In the genomic region with DNA sequence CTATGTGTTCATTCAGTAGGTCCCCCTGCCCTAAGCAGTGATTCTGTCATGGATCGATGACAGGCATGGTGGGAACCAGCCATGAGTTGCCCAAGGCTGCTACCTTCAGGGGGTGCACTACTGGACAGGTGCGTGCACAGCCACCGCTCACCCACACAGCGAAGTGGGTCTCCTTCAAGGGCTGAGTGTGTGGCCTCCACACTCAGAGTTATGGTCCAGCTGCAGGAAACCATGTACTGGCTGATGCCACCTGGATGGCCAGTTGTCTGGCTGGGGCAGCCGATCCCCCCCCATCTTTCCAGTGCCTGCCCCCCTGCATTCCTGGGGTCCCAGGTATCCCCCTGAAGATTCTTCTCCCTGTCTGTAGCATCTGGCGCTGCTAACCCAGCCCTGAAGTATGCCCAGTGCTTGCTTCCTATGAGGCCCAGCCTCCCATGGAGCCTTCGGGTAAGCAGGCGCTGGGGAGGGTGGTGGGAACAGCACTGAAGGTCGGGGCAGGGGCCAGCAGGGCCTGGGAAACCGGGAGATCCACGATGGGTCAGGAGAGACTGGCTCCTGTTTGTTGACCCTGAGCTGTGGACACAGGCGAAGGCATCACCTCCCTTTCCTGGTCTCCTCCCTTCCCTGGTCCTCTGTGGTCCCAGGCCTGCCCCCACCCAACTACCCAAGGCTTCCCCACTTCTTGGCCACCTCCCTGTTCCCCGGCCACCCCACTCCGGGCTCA, we compare ENCODE assay signal across 33 cellular contexts.
"Had no signal": no experiment of that assay in that cellular context is flagged by ENCODE, and none has a peak within 500 bp of the region (broad histone marks: within the 10 kb centered on the region; RNA-seq: fewer than 3 reads in every experiment).

No MANE protein-coding gene starts in this region.

- H3K4me1 ChIP-seq: prostate gland, tibial artery had no signal

- H3K36me3 ChIP-seq: brain microvascular endothelial cell, esophagus squamous epithelium, left lung, pancreas, prostate gland, stomach, tibial artery had no signal

- H3K27ac ChIP-seq: brain microvascular endothelial cell, epithelial cell of prostate, esophagus squamous epithelium, left lung, pancreas, prostate gland, stomach, tibial artery had no signal

- DNase-seq: activated CD4-positive, alpha-beta memory T cell treated with anti-CD3 and anti-CD28 coated beads for 36 hours; activated CD4-positive, alpha-beta T cell treated with anti-CD3 and anti-CD28 coated beads, Interleukin-2, amount 10 ng/mL, durations not matched to agents 24 days and 14 days; activated CD4-positive, CD25-positive, alpha-beta regulatory T cell treated with anti-CD3 and anti-CD28 coated beads, Interleukin-2, amount 50 U/mL, for 72 hours; activated CD8-positive, alpha-beta memory T cell treated with anti-CD3 and anti-CD28 coated beads, Interleukin-2, amount 50 U/mL, for 48 hours; activated gamma-delta T cell; activated naive CD4-positive, alpha-beta T cell treated with anti-CD3 and anti-CD28 coated beads, Interleukin-2, amount 10 ng/mL, durations not matched to agents 7 days and 5 days; activated naive CD8-positive, alpha-beta T cell treated with anti-CD3 and anti-CD28 coated beads, Interleukin-2, amount 10 ng/mL, durations not matched to agents 7 days and 5 days; activated T-cell treated with anti-CD3 and anti-CD28 coated beads, Interleukin-2, amount 50 U/mL, for 24 hours; brain microvascular endothelial cell; central memory CD4-positive, alpha-beta T cell; effector CD8-positive, alpha-beta T cell; esophagus squamous epithelium; foreskin melanocyte; kidney glomerular epithelial cell; mesendoderm; natural killer cell; retina; stimulated activated CD4-positive, alpha-beta T cell treated with anti-CD3 and anti-CD28 coated beads, Interleukin-15, amount 100 ng/mL, for 24 hours; stimulated activated CD4-positive, alpha-beta T cell treated with anti-CD3 and anti-CD28 coated beads, Interleukin-2, amount 100 ng/mL, for 24 hours; stimulated activated naive B cell treated with anti-CD40 and anti-IgM and Interleukin-4, amounts not matched to agents 10 μg/mL and 1 μg/mL and 100 μg/mL, for 72 hours; stomach; SW 1271; T-helper 9 cell; tibial artery had no signal

- H3K4me3 Mint-ChIP-seq: activated CD4-positive, alpha-beta memory T cell treated with anti-CD3 and anti-CD28 coated beads for 36 hours; activated CD4-positive, alpha-beta T cell treated with anti-CD3 and anti-CD28 coated beads, Interleukin-2, amount 10 ng/mL, durations not matched to agents 24 days and 14 days; activated naive CD4-positive, alpha-beta T cell treated with anti-CD3 and anti-CD28 coated beads, Interleukin-2, amount 10 ng/mL, durations not matched to agents 7 days and 5 days; activated naive CD8-positive, alpha-beta T cell treated with anti-CD3 and anti-CD28 coated beads, Interleukin-2, amount 10 ng/mL, durations not matched to agents 7 days and 5 days; activated T-cell treated with anti-CD3 and anti-CD28 coated beads, Interleukin-2, amount 50 U/mL, for 24 hours; natural killer cell; stimulated activated naive B cell treated with anti-CD40 and anti-IgM and Interleukin-4, amounts not matched to agents 10 μg/mL and 1 μg/mL and 100 μg/mL, for 72 hours; T-helper 1 cell treated with Interleukin-12 subunit alpha and Interleukin-12 subunit beta and Interleukin-4 antibody, amounts not matched to agents 30 μg/mL and 1 μg/mL, for 36 hours had no signal

- H3K27ac Mint-ChIP-seq: activated CD4-positive, alpha-beta memory T cell treated with anti-CD3 and anti-CD28 coated beads for 36 hours; activated CD4-positive, alpha-beta T cell treated with anti-CD3 and anti-CD28 coated beads, Interleukin-2, amount 10 ng/mL, durations not matched to agents 24 days and 14 days; activated naive CD4-positive, alpha-beta T cell treated with anti-CD3 and anti-CD28 coated beads, Interleukin-2, amount 10 ng/mL, durations not matched to agents 7 days and 5 days; activated naive CD8-positive, alpha-beta T cell treated with anti-CD3 and anti-CD28 coated beads, Interleukin-2, amount 10 ng/mL, durations not matched to agents 7 days and 5 days; activated T-cell treated with anti-CD3 and anti-CD28 coated beads, Interleukin-2, amount 50 U/mL, for 24 hours; natural killer cell; stimulated activated naive B cell treated with anti-CD40 and anti-IgM and Interleukin-4, amounts not matched to agents 10 μg/mL and 1 μg/mL and 100 μg/mL, for 72 hours; T-helper 1 cell treated with Interleukin-12 subunit alpha and Interleukin-12 subunit beta and Interleukin-4 antibody, amounts not matched to agents 30 μg/mL and 1 μg/mL, for 36 hours had no signal

- H3K36me3 Mint-ChIP-seq: activated CD4-positive, alpha-beta memory T cell treated with anti-CD3 and anti-CD28 coated beads for 36 hours; activated naive CD4-positive, alpha-beta T cell treated with anti-CD3 and anti-CD28 coated beads, Interleukin-2, amount 10 ng/mL, durations not matched to agents 7 days and 5 days; activated naive CD8-positive, alpha-beta T cell treated with anti-CD3 and anti-CD28 coated beads, Interleukin-2, amount 10 ng/mL, durations not matched to agents 7 days and 5 days; natural killer cell; stimulated activated naive B cell treated with anti-CD40 and anti-IgM and Interleukin-4, amounts not matched to agents 10 μg/mL and 1 μg/mL and 100 μg/mL, for 72 hours had no signal

- ATAC-seq: left lung; natural killer cell; pancreas; stimulated activated naive B cell treated with anti-CD40 and anti-IgM and Interleukin-4, amounts not matched to agents 10 μg/mL and 1 μg/mL and 100 μg/mL, for 72 hours had no signal

- H3K4me3 ChIP-seq: esophagus squamous epithelium, left lung, lung, pancreas, prostate gland, stomach, tibial artery had no signal

- H3K27me3 ChIP-seq: left lung, pancreas, stomach, tibial artery had no signal

- H3K9me3 Mint-ChIP-seq: activated CD4-positive, alpha-beta memory T cell treated with anti-CD3 and anti-CD28 coated beads for 36 hours; activated CD4-positive, alpha-beta T cell treated with anti-CD3 and anti-CD28 coated beads, Interleukin-2, amount 10 ng/mL, durations not matched to agents 24 days and 14 days; activated naive CD4-positive, alpha-beta T cell treated with anti-CD3 and anti-CD28 coated beads, Interleukin-2, amount 10 ng/mL, durations not matched to agents 7 days and 5 days; activated naive CD8-positive, alpha-beta T cell treated with anti-CD3 and anti-CD28 coated beads, Interleukin-2, amount 10 ng/mL, durations not matched to agents 7 days and 5 days; activated T-cell treated with anti-CD3 and anti-CD28 coated beads, Interleukin-2, amount 50 U/mL, for 24 hours; natural killer cell; stimulated activated naive B cell treated with anti-CD40 and anti-IgM and Interleukin-4, amounts not matched to agents 10 μg/mL and 1 μg/mL and 100 μg/mL, for 72 hours; T-helper 1 cell treated with Interleukin-12 subunit alpha and Interleukin-12 subunit beta and Interleukin-4 antibody, amounts not matched to agents 30 μg/mL and 1 μg/mL, for 36 hours had no signal

- H3K27me3 Mint-ChIP-seq: activated CD4-positive, alpha-beta memory T cell treated with anti-CD3 and anti-CD28 coated beads for 36 hours; activated T-cell treated with anti-CD3 and anti-CD28 coated beads, Interleukin-2, amount 50 U/mL, for 24 hours had no signal

- H3K9me3 ChIP-seq: esophagus squamous epithelium, left lung, pancreas, prostate gland, stomach, tibial artery had no signal

- H3K4me1 Mint-ChIP-seq: activated CD4-positive, alpha-beta T cell treated with anti-CD3 and anti-CD28 coated beads, Interleukin-2, amount 10 ng/mL, durations not matched to agents 24 days and 14 days; activated naive CD4-positive, alpha-beta T cell treated with anti-CD3 and anti-CD28 coated beads, Interleukin-2, amount 10 ng/mL, durations not matched to agents 7 days and 5 days; activated naive CD8-positive, alpha-beta T cell treated with anti-CD3 and anti-CD28 coated beads, Interleukin-2, amount 10 ng/mL, durations not matched to agents 7 days and 5 days; natural killer cell; stimulated activated naive B cell treated with anti-CD40 and anti-IgM and Interleukin-4, amounts not matched to agents 10 μg/mL and 1 μg/mL and 100 μg/mL, for 72 hours had no signal

- FAIRE-seq: astrocyte, colon, endometrium, pancreas had no signal
